Comparison of ENCODE assay signal across 9 cellular contexts in the genomic region with DNA sequence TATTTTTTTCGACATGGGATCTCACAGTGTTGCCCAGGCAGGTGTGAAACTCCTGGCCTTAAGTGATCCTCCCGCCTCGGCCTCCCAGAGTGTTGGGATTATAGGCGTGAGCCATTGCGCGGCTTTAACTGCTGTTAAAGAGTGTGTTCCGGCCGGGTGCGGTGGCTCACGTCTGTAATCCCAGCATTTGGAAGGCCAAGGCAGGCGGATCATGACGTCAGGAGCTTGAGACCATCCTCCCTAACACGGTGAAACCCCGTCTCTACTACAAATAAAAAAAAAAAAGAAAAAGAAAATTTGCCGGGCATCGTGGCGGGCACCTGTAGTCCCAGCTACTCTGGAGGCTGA. TPM values are rescaled to one million over a fixed set of nuclear protein-coding genes. Genes with fewer than 3 reads are reported as not detected.
DNase-seq lines count a peak whose midpoint lies in the region; ATAC-seq and TF ChIP-seq lines count a peak whose summit lies in the region.
"Had no signal": no experiment of that assay in that cellular context is flagged by ENCODE, and none has a peak within 500 bp of the region (broad histone marks: within the 10 kb centered on the region; RNA-seq: fewer than 3 reads in every experiment).

No MANE protein-coding gene starts in this region.

- no peak for ATAC-seq in activated T-cell treated with anti-CD3 and anti-CD28 coated beads, Interleukin-2, amount 50 U/mL, for 4 hours
- ATAC-seq in GM18907 (IDR thresholded peaks at IDR 0.05; ENCODE audit: unreplicated experiment), result no peak
- ATAC-seq in GM21390 (IDR thresholded peaks at IDR 0.05; ENCODE audit: unreplicated experiment), result no peak

- H3K4me1 Mint-ChIP-seq in activated T-cell treated with anti-CD3 and anti-CD28 coated beads, Interleukin-2, amount 50 U/mL, for 4 hours (ENCODE audit: low read depth), result peaks cover 29% of the 10 kb centered on the region
- H3K4me1 Mint-ChIP-seq in activated T-helper 2 cell treated with anti-CD3 and anti-CD28 coated beads, Interferon-gamma antibody, Interleukin-2, Interleukin-4, amounts not matched to agents 10 μg/mL and 5 μg/mL and 100 μg/mL, durations not matched to agents 14 hours and 24 hours and 36 hours (ENCODE audit: low read depth), result peaks cover 10% of the 10 kb centered on the region

- H3K4me3 ChIP-seq in tibial nerve, result peak overlapping the region; percentile 73 to 89 (median 82)

- no peak for TF ChIP-seq CTCF in tibial nerve (IDR thresholded peaks at IDR 0.05)

- peak overlapping the region; percentile 97 for H3K4me3 Mint-ChIP-seq in activated T-cell treated with anti-CD3 and anti-CD28 coated beads, Interleukin-2, amount 50 U/mL, for 4 hours
- H3K4me3 Mint-ChIP-seq in activated T-helper 2 cell treated with anti-CD3 and anti-CD28 coated beads, Interferon-gamma antibody, Interleukin-2, Interleukin-4, amounts not matched to agents 10 μg/mL and 5 μg/mL and 100 μg/mL, durations not matched to agents 14 hours and 24 hours and 36 hours (ENCODE audit: low read depth), result peak overlapping the region; percentile 94

- H3K27me3 Mint-ChIP-seq in activated T-cell treated with anti-CD3 and anti-CD28 coated beads, Interleukin-2, amount 50 U/mL, for 4 hours (ENCODE audit: low read depth), result no peaks in the 10 kb centered on the region
- H3K27me3 Mint-ChIP-seq in activated T-helper 2 cell treated with anti-CD3 and anti-CD28 coated beads, Interferon-gamma antibody, Interleukin-2, Interleukin-4, amounts not matched to agents 10 μg/mL and 5 μg/mL and 100 μg/mL, durations not matched to agents 14 hours and 24 hours and 36 hours (ENCODE audit: low read depth), result no peaks in the 10 kb centered on the region

- intact Hi-C loops in activated T-helper 2 cell treated with anti-CD3 and anti-CD28 coated beads, Interferon-gamma antibody, Interleukin-2, Interleukin-4, amounts not matched to agents 10 μg/mL and 5 μg/mL and 100 μg/mL, durations not matched to agents 14 hours and 24 hours and 36 hours (cut with micrococcal nuclease), result loop anchor here (2.0 kb wide), 2 partner anchors 17 to 111 kb away; no protein-coding TSS in a partner anchor

- H3K36me3 Mint-ChIP-seq in activated T-cell treated with anti-CD3 and anti-CD28 coated beads, Interleukin-2, amount 50 U/mL, for 4 hours (ENCODE audit: insufficient read depth), result peaks cover 1% of the 10 kb centered on the region
- peaks cover 21% of the 10 kb centered on the region for H3K36me3 Mint-ChIP-seq in activated T-helper 2 cell treated with anti-CD3 and anti-CD28 coated beads, Interferon-gamma antibody, Interleukin-2, Interleukin-4, amounts not matched to agents 10 μg/mL and 5 μg/mL and 100 μg/mL, durations not matched to agents 14 hours and 24 hours and 36 hours (ENCODE audit: low read depth)

- H3K27ac ChIP-seq in tibial nerve, result peak overlapping the region; percentile 88 to 98 (median 93)

- no peaks in the 10 kb centered on the region for H3K9me3 ChIP-seq in tibial nerve

- DNase-seq in activated T-cell treated with anti-CD3 and anti-CD28 coated beads, Interleukin-2, amount 50 U/mL, for 4 hours, result no peak
- no peak for DNase-seq in activated T-cell treated with anti-CD3 and anti-CD28 coated beads, Interleukin-2, amount 50 U/mL, for 48 hours
- no peak for DNase-seq in activated T-helper 2 cell treated with anti-CD3 and anti-CD28 coated beads, Interferon-gamma antibody, Interleukin-2, Interleukin-4, amounts not matched to agents 10 μg/mL and 5 μg/mL and 100 μg/mL, durations not matched to agents 14 hours and 24 hours and 36 hours (ENCODE audit: low spot score)
- DNase-seq in left kidney (ENCODE audit: low read depth, low spot score) (peak; percentile 27), tibial nerve (ENCODE audit: low spot score in 2 of 2) (no peak), MV-4-11 (lab: John Stamatoyannopoulos, UW) (no peak)
- DNase-seq: cerebellar nuclear complex had no signal

- H3K27ac Mint-ChIP-seq in activated T-helper 2 cell treated with anti-CD3 and anti-CD28 coated beads, Interferon-gamma antibody, Interleukin-2, Interleukin-4, amounts not matched to agents 10 μg/mL and 5 μg/mL and 100 μg/mL, durations not matched to agents 14 hours and 24 hours and 36 hours, result no peak overlapping the region

- WGBS in tibial nerve, 2 donors, result 46 to 53% methylated on average over 17 of the region's 17 CpGs

- H3K36me3 ChIP-seq in tibial nerve, result peaks cover 0 to 10% (median 0%) of the 10 kb centered on the region in 3 donors

- H3K4me1 ChIP-seq in tibial nerve, result peaks cover 0 to 42% (median 8%) of the 10 kb centered on the region in 4 donors

- no peak for TF ChIP-seq EP300 in tibial nerve (IDR thresholded peaks at IDR 0.05)

- no peaks in the 10 kb centered on the region for H3K27me3 ChIP-seq in tibial nerve

- H3K9me3 Mint-ChIP-seq in activated T-cell treated with anti-CD3 and anti-CD28 coated beads, Interleukin-2, amount 50 U/mL, for 4 hours, result no peaks in the 10 kb centered on the region
- H3K9me3 Mint-ChIP-seq in activated T-helper 2 cell treated with anti-CD3 and anti-CD28 coated beads, Interferon-gamma antibody, Interleukin-2, Interleukin-4, amounts not matched to agents 10 μg/mL and 5 μg/mL and 100 μg/mL, durations not matched to agents 14 hours and 24 hours and 36 hours, result no peaks in the 10 kb centered on the region

- no peak for TF ChIP-seq POLR2A in tibial nerve (IDR thresholded peaks at IDR 0.05)

RNA-seq across cellular contexts. Expression of a gene that starts 1.1 kb away (rescaled TPM):
- total RNA-seq in activated T-cell treated with anti-CD3 and anti-CD28 coated beads, Interleukin-2, amount 50 U/mL, for 4 hours, result 10 to 100 TPM; 18.4 to 21.3 (median 18.8) TPM
- total RNA-seq in activated T-helper 2 cell treated with anti-CD3 and anti-CD28 coated beads, Interferon-gamma antibody, Interleukin-2, Interleukin-4, amounts not matched to agents 10 μg/mL and 5 μg/mL and 100 μg/mL, durations not matched to agents 14 hours and 24 hours and 36 hours, result 24.5 and 26.3 TPM in 2 replicates
- total RNA-seq in tibial nerve, result 10 to 100 TPM; 31.0 to 35.6 (median 34.5) TPM
